Comparison of ENCODE assay signal across 31 cellular contexts in genomic region chr16:28086496-28087139, GRCh38. TPM values are rescaled to one million over a fixed set of nuclear protein-coding genes. Genes with fewer than 3 reads are reported as not detected.
DNase-seq lines count a peak whose midpoint lies in the region; ATAC-seq, FAIRE-seq and TF ChIP-seq lines count a peak whose summit lies in the region.
"Had no signal": no experiment of that assay in that cellular context is flagged by ENCODE, and none has a peak within 500 bp of the region (broad histone marks: within the 10 kb centered on the region; RNA-seq: fewer than 3 reads in every experiment).

No MANE protein-coding gene starts in this region.

- intact Hi-C loops in HepG2 (cut with micrococcal nuclease; ENCODE audit: unreplicated experiment) (no loop called here), right lobe of liver (cut with DNase I) (no loop called here), K562 (cut with micrococcal nuclease) (no loop called here), kidney (cut with DNase I) (no loop called here)

- no peaks in the 10 kb centered on the region for H3K36me3 ChIP-seq in HepG2 (replicated peaks in 1 of 2; ENCODE audit: control insufficient read depth in 1 of 2, insufficient read depth in 2 of 2, low read length in 2 of 2)
- H3K36me3 ChIP-seq in right lobe of liver, result no peaks in the 10 kb centered on the region
- H3K36me3 ChIP-seq in K562 (ENCODE audit: control insufficient read depth, insufficient read depth, low read length), result no peaks in the 10 kb centered on the region
- H3K36me3 ChIP-seq in kidney (ENCODE audit: control insufficient read depth in 1 of 2, insufficient read depth in 2 of 2, low read length in 2 of 2), result no peaks in the 10 kb centered on the region
- H3K36me3 ChIP-seq: BE2C, BLaER1 had no signal

- H3K79me2 ChIP-seq in HepG2 (ENCODE audit: insufficient read depth, low read length) (no peaks in the 10 kb centered on the region), K562 (ENCODE audit: control insufficient read depth, insufficient read depth, low read length) (no peaks in the 10 kb centered on the region)

- DNase-seq in HepG2 (ENCODE audit: low spot score) (no peak), right lobe of liver (no peak), K562 (ENCODE audit: extremely low read depth in 1 of 4, low spot score in 3 of 4) (no peak), kidney (peak; percentile 51), GM13977 (ENCODE audit: low spot score) (no peak), chondrocyte (ENCODE audit: low spot score) (no peak)
- DNase-seq: 8988T; ACHN; BE2C; C1 segment of cervical spinal cord; CD4-positive, alpha-beta memory T cell; CD4-positive, CD25-positive, alpha-beta regulatory T cell; CD8-positive, alpha-beta memory T cell; COR-L47; DMS153; DMS53; DMS79; DND-41; EL; GDM1 had no signal

- H3K9me1 ChIP-seq in K562 (ENCODE audit: control insufficient read depth, insufficient read depth, low read length), result no peaks in the 10 kb centered on the region

- in situ Hi-C loops in HepG2 (cut with HindIII; ENCODE audit: extremely low pct_ligation_motif_present, low pct_unique_long_range_greater_than_20kb) (no loop called here), K562 (cut with MboI) (no loop called here), GM13977 (cut with MboI; ENCODE audit: low pct_unique_long_range_greater_than_20kb, low sequenced_read_pairs, unreplicated experiment) (no loop called here)

- H3K4me3 ChIP-seq in HepG2 (replicated peaks in 1 of 3; ENCODE audit: insufficient read depth in 1 of 3, low read depth in 2 of 3, low read length in 3 of 3) (no peak overlapping the region), right lobe of liver (no peak overlapping the region), K562 (no peak overlapping the region), kidney (ENCODE audit: low read length in 2 of 2) (no peak overlapping the region)
- H3K4me3 ChIP-seq: BLaER1, GM12878 had no signal

- no peaks in the 10 kb centered on the region for H3K4me1 Mint-ChIP-seq in chondrocyte (ENCODE audit: low read depth)
- H3K4me1 Mint-ChIP-seq: CD14-positive monocyte had no signal

- TF ChIP-seq EP300 in HepG2 (IDR thresholded peaks at IDR 0.05; ENCODE audit: low read depth in 2 of 2, low read length in 2 of 2) (no peak), HepG2 (CRISPR knock-in tag; IDR thresholded peaks at IDR 0.05; ENCODE audit: borderline replicate concordance) (no peak), K562 (IDR thresholded peaks at IDR 0.05; ENCODE audit: low read length) (no peak)

- no peak for TF ChIP-seq CTCF in HepG2 (CRISPR knock-in tag; IDR thresholded peaks at IDR 0.05)
- no peak for TF ChIP-seq CTCF in right lobe of liver (IDR thresholded peaks at IDR 0.05)
- TF ChIP-seq CTCF in K562 (IDR thresholded peaks at IDR 0.05 in 2 of 3, conservative IDR thresholded peaks at IDR 0.05 in 1 of 3; ENCODE audit: insufficient read depth in 2 of 3, low read depth in 1 of 3, low read length in 3 of 3), result no peak
- TF ChIP-seq CTCF in kidney (IDR thresholded peaks at IDR 0.05; ENCODE audit: borderline replicate concordance, extremely low read depth, insufficient read depth), result no peak
- TF ChIP-seq CTCF in GM13977 (IDR thresholded peaks at IDR 0.05; ENCODE audit: extremely low read depth, insufficient read depth, missing control alignments), result no peak
- no peak for TF ChIP-seq CTCF in chondrocyte (IDR thresholded peaks at IDR 0.05)

- no peaks in the 10 kb centered on the region for H3K9me3 Mint-ChIP-seq in chondrocyte (ENCODE audit: low read depth)
- H3K9me3 Mint-ChIP-seq: CD14-positive monocyte; CD4-positive, CD25-positive, alpha-beta regulatory T cell; CD8-positive, alpha-beta memory T cell had no signal

- H3K4me2 ChIP-seq in HepG2 (ENCODE audit: low read depth, low read length) (no peak overlapping the region), K562 (ENCODE audit: insufficient read depth, low read length) (no peak overlapping the region)
- H3K4me2 ChIP-seq: BLaER1 had no signal

- TF ChIP-seq RAD21 in HepG2 (CRISPR knock-in tag; IDR thresholded peaks at IDR 0.05) (no peak), K562 (CRISPR knock-in tag; conservative IDR thresholded peaks at IDR 0.05 in 1 of 2, IDR thresholded peaks at IDR 0.05 in 1 of 2) (no peak)

- TF ChIP-seq POLR2A in HepG2 (IDR thresholded peaks at IDR 0.05; ENCODE audit: insufficient read depth in 1 of 2, low read depth in 2 of 2, low read length in 2 of 2) (no peak), right lobe of liver (IDR thresholded peaks at IDR 0.05) (no peak), K562 (conservative IDR thresholded peaks at IDR 0.05) (no peak)

- CTCF ChIA-PET in HepG2 (lab: Yijun Ruan, JAX; ENCODE audit: low intra/inter-chr PET ratio, low total read pairs), result no interaction called here
- CTCF ChIA-PET in K562 (lab: Yijun Ruan, JAX; ENCODE audit: low intra/inter-chr PET ratio), result no interaction called here

- H4K20me1 ChIP-seq in HepG2 (ENCODE audit: insufficient read depth, low read length) (no peaks in the 10 kb centered on the region), K562 (replicated peaks; ENCODE audit: control insufficient read depth, insufficient read depth, low read length) (peaks cover 8% of the 10 kb centered on the region; the same call in 1 of the 2 replicates)

- POLR2A ChIA-PET in HepG2 (lab: Yijun Ruan, JAX), result no interaction called here
- POLR2A ChIA-PET in K562 (lab: Yijun Ruan, JAX), result interaction anchor here (0.7 kb wide), 1 partner anchor 176 kb away, joined by 3 read pairs; no protein-coding TSS in a partner anchor

- H3K27me3 Mint-ChIP-seq in chondrocyte (ENCODE audit: low read depth), result no peaks in the 10 kb centered on the region
- H3K27me3 Mint-ChIP-seq: CD4-positive, alpha-beta memory T cell; CD4-positive, CD25-positive, alpha-beta regulatory T cell had no signal

- H3K9me3 ChIP-seq in HepG2 (ENCODE audit: low read length) (no peaks in the 10 kb centered on the region), right lobe of liver (no peaks in the 10 kb centered on the region), K562 (replicated peaks; ENCODE audit: control insufficient read depth, insufficient read depth, low read depth, low read length) (no peaks in the 10 kb centered on the region), kidney (ENCODE audit: control insufficient read depth in 1 of 2, low read length in 2 of 2) (no peaks in the 10 kb centered on the region)
- H3K9me3 ChIP-seq: BE2C, BLaER1 had no signal

- H3K27me3 ChIP-seq in HepG2 (ENCODE audit: control insufficient read depth in 1 of 2, insufficient read depth in 2 of 2, low read length in 2 of 2) (0 out of 5 replicates have a peak, but pooled peaks cover 0 to 4% of the 10 kb centered on the region in 2 experiments), right lobe of liver (no peaks in the 10 kb centered on the region), K562 (ENCODE audit: control insufficient read depth in 2 of 2, insufficient read depth in 2 of 2, low read length in 2 of 2) (no peaks in the 10 kb centered on the region; a peak in 1 of 5 replicates)
- H3K27me3 ChIP-seq: BE2C, BLaER1 had no signal

- H2AFZ ChIP-seq in HepG2 (ENCODE audit: low read length) (no peak overlapping the region), K562 (ENCODE audit: low read depth, low read length) (no peak overlapping the region)

- no peak overlapping the region for H3K27ac ChIP-seq in HepG2 (ENCODE audit: extremely low read length, insufficient read depth, low read length)
- no peak overlapping the region for H3K27ac ChIP-seq in right lobe of liver
- H3K27ac ChIP-seq in K562 (ENCODE audit: extremely low read depth, low read depth, low read length), result no peak overlapping the region
- H3K27ac ChIP-seq in kidney (ENCODE audit: low read depth in 2 of 2, low read length in 2 of 2), result no peak overlapping the region
- H3K27ac ChIP-seq: BLaER1 had no signal

- no peak overlapping the region for H3K27ac Mint-ChIP-seq in chondrocyte (ENCODE audit: unreplicated experiment)
- H3K27ac Mint-ChIP-seq: CD14-positive monocyte had no signal

- no peak for FAIRE-seq in HepG2 (lab: Jason Lieb, UNC)
- FAIRE-seq in K562 (lab: Jason Lieb, UNC), result no peak
- no peak for FAIRE-seq in kidney (lab: Jason Lieb, UNC)
- FAIRE-seq: A204.1, GM12878, GM12892, GM19239 had no signal

- H3K4me1 ChIP-seq in HepG2 (ENCODE audit: insufficient read depth, low read length) (peaks cover 16% of the 10 kb centered on the region), right lobe of liver (peaks cover 0 to 7% (median 0%) of the 10 kb centered on the region in 4 donors), K562 (replicated peaks in 1 of 2; ENCODE audit: control insufficient read depth in 2 of 2, insufficient read depth in 2 of 2, low read length in 2 of 2) (peaks cover 6 to 25% of the 10 kb centered on the region in 2 experiments; a peak in 4 of 5 replicates), kidney (ENCODE audit: control insufficient read depth in 1 of 2, insufficient read depth in 1 of 2, low read depth in 1 of 2, low read length in 2 of 2) (no peaks in the 10 kb centered on the region)
- H3K4me1 ChIP-seq: BE2C had no signal

- ATAC-seq in HepG2 (no peak), right lobe of liver (no peak), K562 (no peak), GM21526 (IDR thresholded peaks at IDR 0.05; ENCODE audit: low FRiP score, unreplicated experiment) (no peak)

- H3K9ac ChIP-seq in HepG2 (ENCODE audit: insufficient read depth, low read depth, low read length) (no peak overlapping the region), K562 (ENCODE audit: insufficient read depth in 1 of 2, low read depth in 2 of 2, low read length in 2 of 2) (no peak overlapping the region), kidney (ENCODE audit: low read length in 2 of 2) (no peak overlapping the region)
- H3K9ac ChIP-seq: BLaER1 had no signal

- no peak overlapping the region for H3K4me3 Mint-ChIP-seq in chondrocyte (ENCODE audit: unreplicated experiment)
- H3K4me3 Mint-ChIP-seq: CD14-positive monocyte; CD4-positive, alpha-beta memory T cell; CD4-positive, CD25-positive, alpha-beta regulatory T cell; CD8-positive, alpha-beta memory T cell had no signal

- BruUV-seq in HepG2 (replicated peaks; lab: Mats Ljungman, UMichigan) (no TSS peak), K562 (replicated peaks; lab: Mats Ljungman, UMichigan) (no TSS peak)

- 74% methylated on average over 15 of the region's 15 CpGs for WGBS in HepG2 (ENCODE audit: low lambda C conversion rate)
- 78% methylated on average over 7 of the region's 15 CpGs for WGBS in right lobe of liver (ENCODE audit: insufficient coverage, low coverage, low lambda C conversion rate, missing lambda C conversion rate)
- WGBS in K562 (ENCODE audit: insufficient coverage, low coverage, missing lambda C conversion rate), result 69% methylated on average over 12 of the region's 15 CpGs

- no peaks in the 10 kb centered on the region for H3K36me3 Mint-ChIP-seq in chondrocyte (ENCODE audit: low read depth)
- H3K36me3 Mint-ChIP-seq: CD14-positive monocyte; CD4-positive, alpha-beta memory T cell; CD4-positive, CD25-positive, alpha-beta regulatory T cell; CD8-positive, alpha-beta memory T cell had no signal

RNA-seq across cellular contexts. Expression of gene GSG1L, which starts 23.1 kb away (rescaled TPM):
- total RNA-seq in HepG2 (2016; rRNA removed; fragmentation: Illumina TruSeq; extraction: Trizol) (not detected in 2 replicates), right lobe of liver (under 1 TPM in 1 of 6 experiments, not detected in 5; 0.33 TPM), K562 (2014; rRNA removed) (not detected in 2 replicates), K562 (2014; rRNA removed; fragmentation: Illumina TruSeq; extraction: Trizol) (not detected in 2 replicates), K562 (2015; rRNA removed; fragmentation: Illumina TruSeq; extraction: Trizol) (not detected in 2 replicates), K562 (2021) (not detected in 2 replicates), kidney (not detected), chondrocyte (0.23 TPM in 1 of 3 replicates, not detected in the others)
- total RNA-seq in HepG2 (2016; cell fraction: cytosol; rRNA removed; fragmentation: Illumina TruSeq; extraction: Trizol; ENCODE audit: low read depth), result not detected in 2 replicates
- not detected in 2 replicates for total RNA-seq in HepG2 (2016; cell fraction: insoluble cytoplasmic fraction; rRNA removed; fragmentation: Illumina TruSeq; extraction: Trizol)
- not detected in 2 replicates for total RNA-seq in HepG2 (2016; cell fraction: membrane; rRNA removed; fragmentation: Illumina TruSeq; extraction: Trizol)
- total RNA-seq in HepG2 (2016; cell fraction: nucleus; rRNA removed; fragmentation: Illumina TruSeq; extraction: Trizol), result not detected in 2 replicates
- polyA plus RNA-seq in HepG2 (2011; rRNA removed) (not detected in 2 replicates), K562 (2011; rRNA removed) (not detected in 2 replicates), K562 (2014; fragmentation: Illumina TruSeq; extraction: Trizol) (not detected in 2 replicates), K562 (2014; fragmentation: Nextera tagmentation; extraction: Ambion mirVana) (not detected), K562 (2014; rRNA removed) (not detected in 2 replicates), kidney (ENCODE audit: insufficient read depth, low read depth, low replicate concordance) (not detected)
- polyA plus RNA-seq in HepG2 (2011; cell fraction: cytosol; rRNA removed), result not detected in 2 replicates
- polyA plus RNA-seq in HepG2 (2011; cell fraction: nucleus; rRNA removed), result not detected in 2 replicates
- polyA plus RNA-seq in HepG2 (2012), result not detected in 2 replicates
- polyA plus RNA-seq in HepG2 (2016; cell fraction: cytosol; fragmentation: Illumina TruSeq; extraction: Trizol; ENCODE audit: low read depth), result not detected in 2 replicates
- not detected in 2 replicates for polyA plus RNA-seq in HepG2 (2016; cell fraction: insoluble cytoplasmic fraction; fragmentation: Illumina TruSeq; extraction: Trizol; ENCODE audit: low read depth)
- polyA plus RNA-seq in HepG2 (2016; cell fraction: membrane; fragmentation: Illumina TruSeq; extraction: Trizol; ENCODE audit: low read depth), result not detected in 2 replicates
- polyA plus RNA-seq in HepG2 (2016; cell fraction: nucleus; fragmentation: Illumina TruSeq; extraction: Trizol; ENCODE audit: insufficient read depth, low read depth), result not detected in 2 replicates
- not detected in 2 replicates for polyA minus RNA-seq in HepG2 (2011; rRNA and poly(A)+ RNA removed; ENCODE audit: low replicate concordance)
- not detected in 2 replicates for polyA minus RNA-seq in HepG2 (2011; cell fraction: cytosol; rRNA and poly(A)+ RNA removed)
- polyA minus RNA-seq in HepG2 (2011; cell fraction: nucleus; rRNA and poly(A)+ RNA removed), result not detected in 2 replicates
- not detected in 2 replicates for total RNA-seq in K562 (2011; cell fraction: chromatin; rRNA removed; ENCODE audit: low replicate concordance)
- not detected in 2 replicates for total RNA-seq in K562 (2011; cell fraction: nucleolus; rRNA removed)
- total RNA-seq in K562 (2011; cell fraction: nucleoplasm; rRNA removed), result not detected in 2 replicates
- not detected in 2 replicates for polyA plus RNA-seq in K562 (2011; cell fraction: cytosol; rRNA removed)
- not detected in 2 replicates for polyA plus RNA-seq in K562 (2011; cell fraction: nucleus; rRNA removed)
- 0.04 TPM in 1 of 2 replicates, not detected in the other for polyA plus RNA-seq in K562 (2012)
- 0.06 TPM in 1 of 2 replicates, not detected in the other for polyA minus RNA-seq in K562 (2011; rRNA and poly(A)+ RNA removed)
- polyA minus RNA-seq in K562 (2011; cell fraction: cytosol; rRNA and poly(A)+ RNA removed), result not detected in 2 replicates
- not detected in 2 replicates for polyA minus RNA-seq in K562 (2011; cell fraction: nucleus; rRNA and poly(A)+ RNA removed)
- total RNA-seq: A673; CD4-positive, alpha-beta memory T cell; CD4-positive, CD25-positive, alpha-beta regulatory T cell; Daoy; G401; GM12878 had no signal
- polyA plus RNA-seq: AG04450; CD14-positive monocyte; CD8-positive, alpha-beta memory T cell; GM12878 had no signal
